Comparison of ENCODE assay signal across 21 cellular contexts in the genomic region with DNA sequence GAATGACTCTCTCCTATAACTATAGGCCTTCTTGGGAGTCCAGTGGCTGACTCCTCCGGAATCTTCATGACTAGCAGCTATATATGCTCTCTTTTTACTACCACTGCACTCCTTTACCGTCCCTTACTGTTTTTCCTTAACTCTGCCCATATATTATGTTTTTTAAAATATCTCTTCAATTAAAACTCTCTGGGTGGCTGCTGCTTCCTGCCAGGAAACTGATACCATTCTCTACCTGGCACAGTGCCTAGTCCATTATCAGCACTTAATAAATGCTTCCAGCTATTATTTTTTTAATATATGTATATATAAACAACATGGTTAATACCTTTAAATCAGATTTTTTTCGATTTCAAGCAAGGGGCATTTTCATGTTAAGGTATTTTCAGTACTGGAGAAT.
"Had no signal": no experiment of that assay in that cellular context is flagged by ENCODE, and none has a peak within 500 bp of the region (broad histone marks: within the 10 kb centered on the region; RNA-seq: fewer than 3 reads in every experiment).

No MANE protein-coding gene starts in this region.

- H3K9me3 ChIP-seq: esophagus squamous epithelium, pancreas, right lobe of liver, suprapubic skin, transverse colon, upper lobe of right lung, uterus had no signal

- H3K4me3 ChIP-seq: esophagus squamous epithelium, lung, pancreas, right lobe of liver, suprapubic skin, transverse colon, upper lobe of right lung, uterus had no signal

- H3K36me3 ChIP-seq: esophagus squamous epithelium, pancreas, right lobe of liver, suprapubic skin, transverse colon, upper lobe of right lung, uterus had no signal

- ATAC-seq: left lobe of liver; natural killer cell; pancreas; right lobe of liver; stimulated activated naive CD8-positive, alpha-beta T cell treated with anti-CD3 and anti-CD28 coated beads, Interleukin-15, amount 100 ng/mL, for 72 hours; upper lobe of right lung had no signal

- H3K4me1 ChIP-seq: esophagus squamous epithelium, pancreas, right lobe of liver, suprapubic skin, transverse colon, upper lobe of right lung, uterus had no signal

- DNase-seq: effector memory CD4-positive, alpha-beta T cell; erythroblast; esophagus squamous epithelium; head of caudate nucleus; kidney; natural killer cell; pancreas; right lobe of liver; small intestine; stimulated activated CD4-positive, alpha-beta T cell treated with anti-CD3 and anti-CD28 coated beads, Interleukin-15, amount 100 ng/mL, for 24 hours; stimulated activated CD4-positive, alpha-beta T cell treated with anti-CD3 and anti-CD28 coated beads, Interleukin-4, amount 100 ng/mL, for 1 hour; stimulated activated CD8-positive, alpha-beta memory T cell treated with anti-CD3 and anti-CD28 coated beads, Interleukin-4, amount 100 ng/mL, for 48 hours; stimulated activated naive CD4-positive, alpha-beta T cell; stimulated activated naive CD8-positive, alpha-beta T cell treated with anti-CD3 and anti-CD28 coated beads, Interleukin-15, amount 100 ng/mL, for 72 hours; transverse colon; upper lobe of right lung; uterus had no signal

- H3K27me3 ChIP-seq: esophagus squamous epithelium, right lobe of liver, suprapubic skin, transverse colon, upper lobe of right lung, uterus had no signal

- H3K27ac ChIP-seq: esophagus squamous epithelium, pancreas, right lobe of liver, suprapubic skin, transverse colon, upper lobe of right lung, uterus had no signal

- FAIRE-seq: frontal cortex, kidney, small intestine had no signal
